Comparison of ENCODE assay signal across 33 cellular contexts in genomic region chr2:84152471-84152870, GRCh38.
"Had no signal": no experiment of that assay in that cellular context is flagged by ENCODE, and none has a peak within 500 bp of the region (broad histone marks: within the 10 kb centered on the region; RNA-seq: fewer than 3 reads in every experiment).

No MANE protein-coding gene starts in this region.

- H3K36me3 Mint-ChIP-seq: activated naive CD4-positive, alpha-beta T cell treated with anti-CD3 and anti-CD28 coated beads, Interleukin-2, amount 50 U/mL, for 24 hours; activated naive CD8-positive, alpha-beta T cell treated with anti-CD3 and anti-CD28 coated beads, Interleukin-2, amount 10 ng/mL, durations not matched to agents 7 days and 5 days had no signal

- H3K4me1 ChIP-seq: ascending aorta had no signal

- H2AFZ ChIP-seq: PC-9 had no signal

- FAIRE-seq: RCC 7860 had no signal

- H3K9me3 ChIP-seq: ascending aorta, MG63 had no signal

- H3K4me3 ChIP-seq: ascending aorta, MG63, PC-9 had no signal

- H3K27me3 Mint-ChIP-seq: activated B cell treated with CpG ODN at 0.5 μM for 24 hours; activated naive CD8-positive, alpha-beta T cell treated with anti-CD3 and anti-CD28 coated beads, Interleukin-2, amount 10 ng/mL, durations not matched to agents 7 days and 5 days; activated T-cell treated with anti-CD3 and anti-CD28 coated beads, Interleukin-2, amount 50 U/mL, for 24 hours had no signal

- H3K4me1 Mint-ChIP-seq: activated B cell treated with CpG ODN at 0.5 μM for 24 hours; activated naive CD4-positive, alpha-beta T cell treated with anti-CD3 and anti-CD28 coated beads, Interleukin-2, amount 50 U/mL, for 24 hours; activated naive CD8-positive, alpha-beta T cell treated with anti-CD3 and anti-CD28 coated beads, Interleukin-2, amount 10 ng/mL, durations not matched to agents 7 days and 5 days had no signal

- H3K36me3 ChIP-seq: ascending aorta, MG63 had no signal

- H3K27ac Mint-ChIP-seq: activated B cell treated with CpG ODN at 0.5 μM for 24 hours; activated CD8-positive, alpha-beta T cell treated with anti-CD3 and anti-CD28 coated beads, Interleukin-2, amount 10 ng/mL, durations not matched to agents 7 days and 5 days; activated naive CD4-positive, alpha-beta T cell treated with anti-CD3 and anti-CD28 coated beads, Interleukin-2, amount 50 U/mL, for 24 hours; activated naive CD8-positive, alpha-beta T cell treated with anti-CD3 and anti-CD28 coated beads, Interleukin-2, amount 10 ng/mL, durations not matched to agents 7 days and 5 days; activated T-cell treated with anti-CD3 and anti-CD28 coated beads, Interleukin-2, amount 50 U/mL, for 24 hours; activated T-helper 2 cell treated with anti-CD3 and anti-CD28 coated beads, Interferon-gamma antibody, Interleukin-2, Interleukin-4, amounts not matched to agents 10 μg/mL and 5 μg/mL and 100 μg/mL, durations not matched to agents 14 hours and 24 hours and 36 hours had no signal

- H3K4me3 Mint-ChIP-seq: activated B cell treated with CpG ODN at 0.5 μM for 24 hours; activated CD8-positive, alpha-beta T cell treated with anti-CD3 and anti-CD28 coated beads, Interleukin-2, amount 10 ng/mL, durations not matched to agents 7 days and 5 days; activated naive CD4-positive, alpha-beta T cell treated with anti-CD3 and anti-CD28 coated beads, Interleukin-2, amount 50 U/mL, for 24 hours; activated naive CD8-positive, alpha-beta T cell treated with anti-CD3 and anti-CD28 coated beads, Interleukin-2, amount 10 ng/mL, durations not matched to agents 7 days and 5 days; activated T-cell treated with anti-CD3 and anti-CD28 coated beads, Interleukin-2, amount 50 U/mL, for 24 hours had no signal

- H3K27ac ChIP-seq: ascending aorta, PC-9, VCaP had no signal

- H3K9me3 Mint-ChIP-seq: activated naive CD4-positive, alpha-beta T cell treated with anti-CD3 and anti-CD28 coated beads, Interleukin-2, amount 50 U/mL, for 24 hours; activated naive CD8-positive, alpha-beta T cell treated with anti-CD3 and anti-CD28 coated beads, Interleukin-2, amount 10 ng/mL, durations not matched to agents 7 days and 5 days; activated T-cell treated with anti-CD3 and anti-CD28 coated beads, Interleukin-2, amount 50 U/mL, for 24 hours; activated T-helper 2 cell treated with anti-CD3 and anti-CD28 coated beads, Interferon-gamma antibody, Interleukin-2, Interleukin-4, amounts not matched to agents 10 μg/mL and 5 μg/mL and 100 μg/mL, durations not matched to agents 14 hours and 24 hours and 36 hours had no signal

- H3K4me2 ChIP-seq: PC-9 had no signal

- DNase-seq: activated B cell treated with CpG ODN at 0.5 μM for 24 hours; activated CD4-positive, alpha-beta T cell treated with anti-CD3 and anti-CD28 coated beads for 1 hour; activated CD4-positive, alpha-beta T cell treated with anti-CD3 and anti-CD28 coated beads for 48 hours; activated CD4-positive, alpha-beta T cell treated with anti-CD3 and anti-CD28 coated beads, Interleukin-2, amount 50 U/mL, for 48 hours; activated CD8-positive, alpha-beta T cell treated with anti-CD3 and anti-CD28 coated beads, Interleukin-2, amount 10 ng/mL, durations not matched to agents 7 days and 5 days; activated gamma-delta T cell; activated naive CD4-positive, alpha-beta T cell treated with Interleukin-2 at 50 U/mL for 16 hours; activated naive CD8-positive, alpha-beta T cell treated with anti-CD3 and anti-CD28 coated beads, Interleukin-2, amount 10 ng/mL, durations not matched to agents 7 days and 5 days; activated T-cell treated with anti-CD3 and anti-CD28 coated beads, Interleukin-2, amount 50 U/mL, for 24 hours; amygdala; caudate nucleus; Karpas-422; KBM-7; MG63; MV-4-11; NCI-H1092; NCI-H1436 treated with DMSO at 0.1 percent for 48 hours; NCI-H1694 treated with DMSO at 0.1 percent for 48 hours; NCI-H2029; NCI-H510A; NCI-H526; NCI-H748 treated with DMSO at 0.1 percent for 48 hours; NK-92 treated with Interleukin-12 subunit alpha and Interleukin-12 subunit beta, amount 100 ng/mL, for 24 hours; PC-9; Right ventricle myocardium superior; SW 1271; T-helper 1 cell; T-helper 9 cell had no signal

- H3K27me3 ChIP-seq: ascending aorta, MG63 had no signal
